1 cellular context compared by ENCODE assay signal in genomic region chr7:150784954-150785353, GRCh38.
TF ChIP-seq lines count a peak whose summit lies in the region.

No MANE protein-coding gene starts in this region.

TF ChIP-seq in IMR-90, 13 proteins besides CTCF, POLR2A, EP300 and RAD21 (continued from another document):
- TF ChIP-seq USF2 (IDR thresholded peaks at IDR 0.05; ENCODE audit: low read depth, low read length) = no peak
- no peak for TF ChIP-seq RCOR1 (IDR thresholded peaks at IDR 0.05; ENCODE audit: insufficient replicate concordance, low read length)
TF ChIP-seq in IMR-90: peak in this region for 0.
